19 cellular contexts compared by ENCODE assay signal in genomic region chr4:78624048-78624447, GRCh38.
DNase-seq lines count a peak whose midpoint lies in the region; ATAC-seq and TF ChIP-seq lines count a peak whose summit lies in the region.
"Had no signal": no experiment of that assay in that cellular context is flagged by ENCODE, and none has a peak within 500 bp of the region (broad histone marks: within the 10 kb centered on the region; RNA-seq: fewer than 3 reads in every experiment).

No MANE protein-coding gene starts in this region.

- intact Hi-C loops in activated CD4-positive, alpha-beta T cell treated with anti-CD3 and anti-CD28 coated beads for 36 hours (cut with DNase I, micrococcal nuclease): no loop called here
- intact Hi-C loops in Calu3 (cut with micrococcal nuclease; ENCODE audit: unreplicated experiment): no loop called here

- POLR2A ChIA-PET in activated CD4-positive, alpha-beta T cell treated with anti-CD3 and anti-CD28 coated beads for 36 hours (lab: Charles Lee): no interaction called here

- no peak overlapping the region for H3K4me2 ChIP-seq in OCI-LY1 (ENCODE audit: low read length)

- 80 to 84% methylated on average over 7 of the region's 7 CpGs for WGBS in esophagus, 2 donors

- ATAC-seq in activated CD4-positive, alpha-beta T cell treated with anti-CD3 and anti-CD28 coated beads for 36 hours: peak; percentile 39
- no peak for ATAC-seq in GM18502 (IDR thresholded peaks at IDR 0.05; ENCODE audit: poor library complexity, unreplicated experiment)
- ATAC-seq: left lobe of liver had no signal

- no peak for TF ChIP-seq CTCF in OCI-LY1 (IDR thresholded peaks at IDR 0.05; ENCODE audit: low read length)
- TF ChIP-seq CTCF in Calu3 (IDR thresholded peaks at IDR 0.05; ENCODE audit: unreplicated experiment): no peak

- H3K36me3 Mint-ChIP-seq in activated CD4-positive, alpha-beta T cell treated with anti-CD3 and anti-CD28 coated beads for 36 hours (ENCODE audit: low read depth): no peaks in the 10 kb centered on the region
- peaks cover 18% of the 10 kb centered on the region for H3K36me3 Mint-ChIP-seq in Calu3 (ENCODE audit: insufficient read depth, unreplicated experiment)

- H3K27ac ChIP-seq in OCI-LY1 (ENCODE audit: low read depth, low read length, poor library complexity, severe bottlenecking) (no peak overlapping the region), esophagus (ENCODE audit: low read depth in 2 of 2, low read length in 1 of 2) (peak overlapping the region; percentile 58 to 80)
- H3K27ac ChIP-seq: BLaER1, colonic mucosa, testis had no signal

- no TSS peak for BruUV-seq in Calu3 (replicated peaks; lab: Mats Ljungman, UMichigan)

- no peaks in the 10 kb centered on the region for H3K9me2 ChIP-seq in OCI-LY1 (ENCODE audit: low read depth, low read length)

- no peaks in the 10 kb centered on the region for H3K36me3 ChIP-seq in OCI-LY1 (ENCODE audit: insufficient read depth, low read length)
- H3K36me3 ChIP-seq in esophagus (ENCODE audit: control insufficient read depth in 2 of 2, insufficient read depth in 2 of 2, low read length in 1 of 2): no peaks in the 10 kb centered on the region
- H3K36me3 ChIP-seq: BLaER1, colonic mucosa had no signal

- no peaks in the 10 kb centered on the region for H3K79me2 ChIP-seq in OCI-LY1 (ENCODE audit: insufficient read depth, low read length)

- H3K4me3 ChIP-seq in OCI-LY1 (ENCODE audit: low read depth, low read length, poor library complexity, severe bottlenecking) (no peak overlapping the region), esophagus (ENCODE audit: low read depth in 1 of 2, low read length in 2 of 2) (no peak overlapping the region)
- H3K4me3 ChIP-seq: BLaER1, colonic mucosa, testis had no signal

- no peak overlapping the region for H3K4me3 Mint-ChIP-seq in activated CD4-positive, alpha-beta T cell treated with anti-CD3 and anti-CD28 coated beads for 36 hours
- no peak overlapping the region for H3K4me3 Mint-ChIP-seq in Calu3 (ENCODE audit: low read depth, unreplicated experiment)
- H3K4me3 Mint-ChIP-seq: activated naive CD4-positive, alpha-beta T cell treated with anti-CD3 and anti-CD28 coated beads for 36 hours; neural crest cell had no signal

- H3K4me1 ChIP-seq in OCI-LY1 (ENCODE audit: insufficient read depth, low read length, severe bottlenecking) (peaks cover 7% of the 10 kb centered on the region), esophagus (ENCODE audit: control insufficient read depth in 2 of 2, insufficient read depth in 2 of 2, low read length in 1 of 2) (no peaks in the 10 kb centered on the region)
- H3K4me1 ChIP-seq: colonic mucosa, testis had no signal

- no peak overlapping the region for H3K27ac Mint-ChIP-seq in activated CD4-positive, alpha-beta T cell treated with anti-CD3 and anti-CD28 coated beads for 36 hours
- no peak overlapping the region for H3K27ac Mint-ChIP-seq in Calu3 (ENCODE audit: unreplicated experiment)
- H3K27ac Mint-ChIP-seq: activated naive CD4-positive, alpha-beta T cell treated with anti-CD3 and anti-CD28 coated beads for 36 hours had no signal

- H3K9me3 ChIP-seq in OCI-LY1 (ENCODE audit: low read length) (no peaks in the 10 kb centered on the region), esophagus (ENCODE audit: control insufficient read depth in 2 of 2, insufficient read depth in 1 of 2, low read depth in 1 of 2, low read length in 1 of 2) (no peaks in the 10 kb centered on the region)
- H3K9me3 ChIP-seq: BLaER1, colonic mucosa, testis had no signal

- H3K4me1 Mint-ChIP-seq in activated CD4-positive, alpha-beta T cell treated with anti-CD3 and anti-CD28 coated beads for 36 hours: peaks cover 7% of the 10 kb centered on the region
- peaks cover 54% of the 10 kb centered on the region for H3K4me1 Mint-ChIP-seq in Calu3 (ENCODE audit: low read depth, unreplicated experiment)

- H3K27me3 ChIP-seq in OCI-LY1 (ENCODE audit: insufficient read depth, low read length): no peaks in the 10 kb centered on the region
- no peaks in the 10 kb centered on the region for H3K27me3 ChIP-seq in esophagus (ENCODE audit: control insufficient read depth in 1 of 2, insufficient read depth in 2 of 2, low read length in 2 of 2)
- H3K27me3 ChIP-seq: BLaER1, colonic mucosa, testis had no signal

- H3K27me3 Mint-ChIP-seq in activated CD4-positive, alpha-beta T cell treated with anti-CD3 and anti-CD28 coated beads for 36 hours: no peaks in the 10 kb centered on the region
- H3K27me3 Mint-ChIP-seq in Calu3 (ENCODE audit: unreplicated experiment): no peaks in the 10 kb centered on the region

- no peaks in the 10 kb centered on the region for H3K9me3 Mint-ChIP-seq in activated CD4-positive, alpha-beta T cell treated with anti-CD3 and anti-CD28 coated beads for 36 hours (ENCODE audit: low read depth)
- peaks cover 2% of the 10 kb centered on the region for H3K9me3 Mint-ChIP-seq in Calu3 (ENCODE audit: low read depth, unreplicated experiment)
- H3K9me3 Mint-ChIP-seq: activated naive CD4-positive, alpha-beta T cell treated with anti-CD3 and anti-CD28 coated beads for 36 hours; neural crest cell had no signal

- DNase-seq in activated CD4-positive, alpha-beta T cell treated with anti-CD3 and anti-CD28 coated beads for 36 hours: no peak
- DNase-seq in activated CD4-positive, alpha-beta T cell treated with anti-CD3 and anti-CD28 coated beads, Interleukin-2, amount 50 U/mL, for 48 hours: no peak
- no peak for DNase-seq in NK-92 (lab: John Stamatoyannopoulos, UW; ENCODE audit: unreplicated experiment)
- no peak for DNase-seq in Calu3
- DNase-seq in DMS53 (lab: John Stamatoyannopoulos, UW): no peak
- DNase-seq: activated naive CD4-positive, alpha-beta T cell treated with anti-CD3 and anti-CD28 coated beads for 36 hours; colonic mucosa; DMS153; H7; NCI-H1105 treated with DMSO at 0.1 percent for 48 hours; NCI-H526 treated with DMSO at 0.1 percent for 48 hours; stimulated activated CD4-positive, alpha-beta T cell treated with anti-CD3 and anti-CD28 coated beads, Interleukin-12 subunit alpha, Interleukin-12 subunit beta, amount 100 ng/mL, for 4 hours; testis had no signal

- H3K9ac ChIP-seq in OCI-LY1 (ENCODE audit: low read length): no peak overlapping the region
- H3K9ac ChIP-seq: BLaER1 had no signal

- CTCF ChIA-PET in activated CD4-positive, alpha-beta T cell treated with anti-CD3 and anti-CD28 coated beads for 36 hours (lab: Charles Lee): no interaction called here
- CTCF ChIA-PET in Calu3 (lab: Charles Lee): no interaction called here

- no peaks in the 10 kb centered on the region for H3F3A ChIP-seq in OCI-LY1 (ENCODE audit: insufficient read depth, low read length)

- peak overlapping the region; percentile 83 for H2AFZ ChIP-seq in OCI-LY1 (ENCODE audit: low read length)

- H4K20me1 ChIP-seq in OCI-LY1 (ENCODE audit: insufficient read depth, low read length): no peaks in the 10 kb centered on the region
- H4K20me1 ChIP-seq: BLaER1 had no signal
